3 cellular contexts compared by ENCODE assay signal in genomic region chr6:28269492-28269891, GRCh38.
TF ChIP-seq lines count a peak whose summit lies in the region.

No MANE protein-coding gene starts in this region.

TF ChIP-seq in SK-N-SH, 30 proteins besides CTCF, POLR2A, EP300 and RAD21 (continues in another document):
- TF ChIP-seq GABPA (IDR thresholded peaks at IDR 0.05; ENCODE audit: low read depth) = no peak
- TF ChIP-seq, protein P1, sequence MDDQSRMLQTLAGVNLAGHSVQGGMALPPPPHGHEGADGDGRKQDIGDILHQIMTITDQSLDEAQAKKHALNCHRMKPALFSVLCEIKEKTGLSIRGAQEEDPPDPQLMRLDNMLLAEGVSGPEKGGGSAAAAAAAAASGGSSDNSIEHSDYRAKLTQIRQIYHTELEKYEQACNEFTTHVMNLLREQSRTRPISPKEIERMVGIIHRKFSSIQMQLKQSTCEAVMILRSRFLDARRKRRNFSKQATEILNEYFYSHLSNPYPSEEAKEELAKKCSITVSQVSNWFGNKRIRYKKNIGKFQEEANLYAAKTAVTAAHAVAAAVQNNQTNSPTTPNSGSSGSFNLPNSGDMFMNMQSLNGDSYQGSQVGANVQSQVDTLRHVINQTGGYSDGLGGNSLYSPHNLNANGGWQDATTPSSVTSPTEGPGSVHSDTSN (IDR thresholded peaks at IDR 0.05) = peak; percentile 47
- no peak for TF ChIP-seq MXI1 (IDR thresholded peaks at IDR 0.05; ENCODE audit: low read depth, low read length)
- no peak for TF ChIP-seq USF2 (IDR thresholded peaks at IDR 0.05; ENCODE audit: borderline replicate concordance, low read depth, low read length)
- TF ChIP-seq, protein P2, sequence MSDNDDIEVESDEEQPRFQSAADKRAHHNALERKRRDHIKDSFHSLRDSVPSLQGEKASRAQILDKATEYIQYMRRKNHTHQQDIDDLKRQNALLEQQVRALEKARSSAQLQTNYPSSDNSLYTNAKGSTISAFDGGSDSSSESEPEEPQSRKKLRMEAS (IDR thresholded peaks at IDR 0.05; ENCODE audit: low read depth) = no peak
- no peak for TF ChIP-seq MEF2A (IDR thresholded peaks at IDR 0.05; ENCODE audit: borderline replicate concordance, low read depth)
- TF ChIP-seq YY1 (IDR thresholded peaks at IDR 0.05; ENCODE audit: low read depth) = no peak
- no peak for TF ChIP-seq RXRA (IDR thresholded peaks at IDR 0.05; ENCODE audit: borderline replicate concordance, low read depth)
- no peak for TF ChIP-seq EZH2phosphoT487 (IDR thresholded peaks at IDR 0.05; ENCODE audit: borderline replicate concordance, low read depth)
- TF ChIP-seq TAF1 (IDR thresholded peaks at IDR 0.05; ENCODE audit: borderline replicate concordance, low read depth, low read length) = no peak
- no peak for TF ChIP-seq GATA2 (CRISPR knock-in tag; IDR thresholded peaks at IDR 0.05)
- TF ChIP-seq, protein P3, sequence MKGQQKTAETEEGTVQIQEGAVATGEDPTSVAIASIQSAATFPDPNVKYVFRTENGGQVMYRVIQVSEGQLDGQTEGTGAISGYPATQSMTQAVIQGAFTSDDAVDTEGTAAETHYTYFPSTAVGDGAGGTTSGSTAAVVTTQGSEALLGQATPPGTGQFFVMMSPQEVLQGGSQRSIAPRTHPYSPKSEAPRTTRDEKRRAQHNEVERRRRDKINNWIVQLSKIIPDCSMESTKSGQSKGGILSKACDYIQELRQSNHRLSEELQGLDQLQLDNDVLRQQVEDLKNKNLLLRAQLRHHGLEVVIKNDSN (IDR thresholded peaks at IDR 0.05; ENCODE audit: borderline replicate concordance, low read depth) = no peak
- TF ChIP-seq FOSL2 (IDR thresholded peaks at IDR 0.05; ENCODE audit: borderline replicate concordance, low read depth) = peak; percentile 92
- no peak for TF ChIP-seq FOXJ3 (CRISPR knock-in tag; IDR thresholded peaks at IDR 0.05)
- no peak for TF ChIP-seq POLR2AphosphoS5 (IDR thresholded peaks at IDR 0.05; ENCODE audit: low read depth, low read length)
- no peak for TF ChIP-seq SIN3A (IDR thresholded peaks at IDR 0.05; ENCODE audit: borderline replicate concordance, low read depth, low read length)
- no peak for TF ChIP-seq ELF1 (IDR thresholded peaks at IDR 0.05)
- no peak for TF ChIP-seq ZBTB33 (IDR thresholded peaks at IDR 0.05; ENCODE audit: borderline replicate concordance, low read depth)
- TF ChIP-seq TCF12 (IDR thresholded peaks at IDR 0.05) = peak; percentile 28; the same call in 1 of the 2 replicates

TF ChIP-seq in SK-N-SH treated with all-trans-retinoic acid at 6 μM for 48 hours, 23 proteins besides CTCF, POLR2A, EP300 and RAD21:
- TF ChIP-seq RARB (CRISPR knock-in tag; IDR thresholded peaks at IDR 0.05) = no peak
- TF ChIP-seq ARNTL (CRISPR knock-in tag; IDR thresholded peaks at IDR 0.05; ENCODE audit: borderline replicate concordance, low read depth) = no peak
- no peak for TF ChIP-seq OSR1 (CRISPR knock-in tag; IDR thresholded peaks at IDR 0.05)

TF ChIP-seq in neural cell, 6 proteins besides CTCF, POLR2A, EP300 and RAD21:
- TF ChIP-seq, protein P4, sequence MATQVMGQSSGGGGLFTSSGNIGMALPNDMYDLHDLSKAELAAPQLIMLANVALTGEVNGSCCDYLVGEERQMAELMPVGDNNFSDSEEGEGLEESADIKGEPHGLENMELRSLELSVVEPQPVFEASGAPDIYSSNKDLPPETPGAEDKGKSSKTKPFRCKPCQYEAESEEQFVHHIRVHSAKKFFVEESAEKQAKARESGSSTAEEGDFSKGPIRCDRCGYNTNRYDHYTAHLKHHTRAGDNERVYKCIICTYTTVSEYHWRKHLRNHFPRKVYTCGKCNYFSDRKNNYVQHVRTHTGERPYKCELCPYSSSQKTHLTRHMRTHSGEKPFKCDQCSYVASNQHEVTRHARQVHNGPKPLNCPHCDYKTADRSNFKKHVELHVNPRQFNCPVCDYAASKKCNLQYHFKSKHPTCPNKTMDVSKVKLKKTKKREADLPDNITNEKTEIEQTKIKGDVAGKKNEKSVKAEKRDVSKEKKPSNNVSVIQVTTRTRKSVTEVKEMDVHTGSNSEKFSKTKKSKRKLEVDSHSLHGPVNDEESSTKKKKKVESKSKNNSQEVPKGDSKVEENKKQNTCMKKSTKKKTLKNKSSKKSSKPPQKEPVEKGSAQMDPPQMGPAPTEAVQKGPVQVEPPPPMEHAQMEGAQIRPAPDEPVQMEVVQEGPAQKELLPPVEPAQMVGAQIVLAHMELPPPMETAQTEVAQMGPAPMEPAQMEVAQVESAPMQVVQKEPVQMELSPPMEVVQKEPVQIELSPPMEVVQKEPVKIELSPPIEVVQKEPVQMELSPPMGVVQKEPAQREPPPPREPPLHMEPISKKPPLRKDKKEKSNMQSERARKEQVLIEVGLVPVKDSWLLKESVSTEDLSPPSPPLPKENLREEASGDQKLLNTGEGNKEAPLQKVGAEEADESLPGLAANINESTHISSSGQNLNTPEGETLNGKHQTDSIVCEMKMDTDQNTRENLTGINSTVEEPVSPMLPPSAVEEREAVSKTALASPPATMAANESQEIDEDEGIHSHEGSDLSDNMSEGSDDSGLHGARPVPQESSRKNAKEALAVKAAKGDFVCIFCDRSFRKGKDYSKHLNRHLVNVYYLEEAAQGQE (IDR thresholded peaks at IDR 0.05; ENCODE audit: borderline replicate concordance) = no peak
- TF ChIP-seq TAF1 (IDR thresholded peaks at IDR 0.05; ENCODE audit: low read depth) = no peak
- no peak for TF ChIP-seq MXI1 (conservative IDR thresholded peaks at IDR 0.05; ENCODE audit: poor library complexity, severe bottlenecking)
- TF ChIP-seq EZH2 (IDR thresholded peaks at IDR 0.05; ENCODE audit: borderline replicate concordance, insufficient read depth, low read length, poor library complexity, severe bottlenecking) = no peak
- TF ChIP-seq POLR2AphosphoS5 (IDR thresholded peaks at IDR 0.05) = no peak
- TF ChIP-seq SMC3 (conservative IDR thresholded peaks at IDR 0.05; ENCODE audit: poor library complexity) = no peak
